In genomic region chr12:29960113-29960512, GRCh38 we compare ENCODE assay signal across 20 cellular contexts.
"Had no signal": no experiment of that assay in that cellular context is flagged by ENCODE, and none has a peak within 500 bp of the region (broad histone marks: within the 10 kb centered on the region; RNA-seq: fewer than 3 reads in every experiment).

No MANE protein-coding gene starts in this region.

- H3K4me1 ChIP-seq: body of pancreas, heart right ventricle, left ventricle myocardium inferior, stomach, thyroid gland had no signal

- H3K27ac ChIP-seq: body of pancreas, cardiac muscle cell, heart right ventricle, left ventricle myocardium inferior, skin epidermis, stomach, thyroid gland had no signal

- H3K27me3 ChIP-seq: body of pancreas, cardiac muscle cell, heart right ventricle, stomach, thyroid gland had no signal

- H3K4me3 ChIP-seq: body of pancreas, cardiac muscle cell, heart right ventricle, left ventricle myocardium inferior, lung, mucosa of descending colon, skin epidermis, stomach, thyroid gland had no signal

- DNase-seq: activated B cell treated with CpG ODN at 0.5 μM for 24 hours; activated CD8-positive, alpha-beta memory T cell treated with anti-CD3 and anti-CD28 coated beads, Interleukin-2, amount 10 ng/mL, durations not matched to agents 7 days and 5 days; activated CD8-positive, alpha-beta T cell treated with anti-CD3 and anti-CD28 coated beads, Interleukin-2, amount 10 ng/mL, durations not matched to agents 7 days and 5 days; activated naive CD4-positive, alpha-beta T cell; activated T-cell treated with anti-CD3 and anti-CD28 coated beads, Interleukin-2, amount 50 U/mL, for 48 hours; body of pancreas; foreskin fibroblast; heart right ventricle; left ventricle myocardium inferior; mucosa of descending colon; stimulated activated CD4-positive, alpha-beta T cell treated with anti-CD3 and anti-CD28 coated beads, Interleukin-4, amount 100 ng/mL, for 24 hours; stomach; T-helper 1 cell; thyroid gland had no signal

- ATAC-seq: activated CD8-positive, alpha-beta memory T cell treated with anti-CD3 and anti-CD28 coated beads, Interleukin-2, amount 10 ng/mL, durations not matched to agents 7 days and 5 days; activated CD8-positive, alpha-beta T cell treated with anti-CD3 and anti-CD28 coated beads, Interleukin-2, amount 10 ng/mL, durations not matched to agents 7 days and 5 days; activated naive CD4-positive, alpha-beta T cell treated with anti-CD3 and anti-CD28 coated beads, Interleukin-2, amount 50 U/mL, for 72 hours; body of pancreas; mucosa of descending colon; natural killer cell treated with Interleukin-12 subunit alpha and Interleukin-12 subunit beta and Interleukin-15 and Interleukin-18, amount 100 ng/mL, for 72 hours; sciatic nerve had no signal

- H3K9me3 ChIP-seq: body of pancreas, heart right ventricle, left ventricle myocardium inferior, mucosa of descending colon, stomach, thyroid gland had no signal

- H3K36me3 ChIP-seq: cardiac muscle cell, heart right ventricle, left ventricle myocardium inferior, stomach, thyroid gland had no signal
